ENCODE assay signal across 12 cellular contexts in the genomic region with DNA sequence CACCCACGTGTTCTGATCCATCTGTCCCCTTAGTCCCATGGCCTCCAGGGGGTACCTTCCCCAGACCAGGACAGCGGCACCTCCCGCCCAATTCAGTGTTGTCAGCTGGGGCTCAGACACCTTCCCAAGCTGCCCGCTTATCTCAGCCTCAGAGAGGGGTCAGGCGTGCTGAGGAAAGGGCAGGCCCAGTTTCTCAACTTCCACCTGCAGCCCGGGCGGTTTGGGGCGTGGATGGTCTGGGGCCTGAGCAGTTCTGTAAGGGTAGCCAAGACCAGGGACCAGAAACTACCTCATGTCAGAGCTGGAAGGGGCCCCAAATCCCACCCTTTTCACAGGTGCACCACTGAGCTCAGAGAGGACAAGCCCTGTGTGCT. TPM values are rescaled to one million over a fixed set of nuclear protein-coding genes. Genes with fewer than 3 reads are reported as not detected.
DNase-seq lines count a peak whose midpoint lies in the region; ATAC-seq and TF ChIP-seq lines count a peak whose summit lies in the region.
"Had no signal": no experiment of that assay in that cellular context is flagged by ENCODE, and none has a peak within 500 bp of the region (broad histone marks: within the 10 kb centered on the region; RNA-seq: fewer than 3 reads in every experiment).

No MANE protein-coding gene starts in this region.

- H3K4me3 ChIP-seq in RWPE2 (ENCODE audit: severe bottlenecking) (no peak overlapping the region), esophagus muscularis mucosa (peak overlapping the region; percentile 14 to 45 (median 26)), mucosa of stomach (ENCODE audit: low read length) (no peak overlapping the region), transverse colon (no peak overlapping the region)

- DNase-seq in RWPE2 (ENCODE audit: low spot score) (no peak), esophagus muscularis mucosa (ENCODE audit: extremely low spot score) (no peak), transverse colon (peak; percentile 56), iPS-NIHi7 (ENCODE audit: extremely low spot score) (no peak)
- no peak for DNase-seq in activated CD4-positive, CD25-positive, alpha-beta regulatory T cell treated with anti-CD3 and anti-CD28 coated beads, Interleukin-2, amount 50 U/mL, for 72 hours
- DNase-seq: activated CD4-positive, alpha-beta T cell treated with anti-CD3 and anti-CD28 coated beads, Interleukin-2, amount 10 ng/mL, durations not matched to agents 24 days and 14 days; CD4-positive, alpha-beta T cell; NCI-H2029 treated with DMSO at 0.1 percent for 48 hours; stimulated activated naive CD4-positive, alpha-beta T cell treated with Interleukin-2 at 50 U/mL for 16 hours had no signal

- peaks cover 68% of the 10 kb centered on the region for H3K4me1 ChIP-seq in RWPE2 (ENCODE audit: insufficient read depth, poor library complexity, severe bottlenecking)
- H3K4me1 ChIP-seq in esophagus muscularis mucosa = peaks cover 68 to 92% (median 88%) of the 10 kb centered on the region in 4 donors
- peaks cover 87% of the 10 kb centered on the region for H3K4me1 ChIP-seq in mucosa of stomach (ENCODE audit: control insufficient read depth, insufficient read depth, low read length)
- peaks cover 55 to 85% (median 80%) of the 10 kb centered on the region in 4 donors for H3K4me1 ChIP-seq in transverse colon

- in situ Hi-C loops in transverse colon (cut with MboI; ENCODE audit: low pct_ligation_motif_present in 1 of 4, low pct_unique_long_range_greater_than_20kb in 1 of 4, low sequenced_read_pairs in 3 of 4) = no loop called here

- no peaks in the 10 kb centered on the region for H3K9me3 Mint-ChIP-seq in activated T-helper 17 cell treated with anti-CD3 and anti-CD28 coated beads, Interleukin-2, amount 50 U/mL, for 72 hours
- H3K9me3 Mint-ChIP-seq: activated CD4-positive, alpha-beta T cell treated with anti-CD3 and anti-CD28 coated beads, Interleukin-2, amount 10 ng/mL, durations not matched to agents 24 days and 14 days; CD4-positive, alpha-beta T cell had no signal

- TF ChIP-seq POLR2A in esophagus muscularis mucosa (IDR thresholded peaks at IDR 0.05; ENCODE audit: low read depth) (no peak), transverse colon (IDR thresholded peaks at IDR 0.05) (no peak), GM18505 (IDR thresholded peaks at IDR 0.05; ENCODE audit: borderline replicate concordance, extremely low read depth, insufficient read depth, insufficient read length) (no peak)

- no peak overlapping the region for H3K27ac Mint-ChIP-seq in activated T-helper 17 cell treated with anti-CD3 and anti-CD28 coated beads, Interleukin-2, amount 50 U/mL, for 72 hours
- H3K27ac Mint-ChIP-seq: activated CD4-positive, alpha-beta T cell treated with anti-CD3 and anti-CD28 coated beads, Interleukin-2, amount 10 ng/mL, durations not matched to agents 24 days and 14 days; CD4-positive, alpha-beta T cell had no signal

- peak overlapping the region; percentile 38 for H3K9ac ChIP-seq in mucosa of stomach (ENCODE audit: low read length)

- ATAC-seq in RWPE2 (ENCODE audit: low read depth) = peak; percentile 0; the same call in 2 of the 3 replicates
- ATAC-seq in activated T-helper 17 cell treated with anti-CD3 and anti-CD28 coated beads, Interleukin-2, amount 50 U/mL, for 72 hours (replicated peaks) = no peak
- no peak for ATAC-seq in GM18505 (IDR thresholded peaks at IDR 0.05; ENCODE audit: unreplicated experiment)

- no peaks in the 10 kb centered on the region for H3K27me3 Mint-ChIP-seq in activated T-helper 17 cell treated with anti-CD3 and anti-CD28 coated beads, Interleukin-2, amount 50 U/mL, for 72 hours
- H3K27me3 Mint-ChIP-seq: CD4-positive, alpha-beta T cell had no signal

- peaks cover 7% of the 10 kb centered on the region for H3K4me1 Mint-ChIP-seq in activated T-helper 17 cell treated with anti-CD3 and anti-CD28 coated beads, Interleukin-2, amount 50 U/mL, for 72 hours

- no peak overlapping the region for H3K4me3 Mint-ChIP-seq in activated T-helper 17 cell treated with anti-CD3 and anti-CD28 coated beads, Interleukin-2, amount 50 U/mL, for 72 hours
- H3K4me3 Mint-ChIP-seq: activated CD4-positive, alpha-beta T cell treated with anti-CD3 and anti-CD28 coated beads, Interleukin-2, amount 10 ng/mL, durations not matched to agents 24 days and 14 days had no signal

- H3K36me3 ChIP-seq in RWPE2 (ENCODE audit: low read depth) (peaks cover 12% of the 10 kb centered on the region), esophagus muscularis mucosa (no peaks in the 10 kb centered on the region), mucosa of stomach (ENCODE audit: control insufficient read depth, insufficient read depth, low read length) (no peaks in the 10 kb centered on the region), transverse colon (no peaks in the 10 kb centered on the region)

- TF ChIP-seq CTCF in RWPE2 (IDR thresholded peaks at IDR 0.05; ENCODE audit: poor library complexity, severe bottlenecking) = no peak
- TF ChIP-seq CTCF in esophagus muscularis mucosa (IDR thresholded peaks at IDR 0.05) = no peak
- peak in 1 of 5 experiments; percentile 8 for TF ChIP-seq CTCF in transverse colon (IDR thresholded peaks at IDR 0.05)

- no peaks in the 10 kb centered on the region for H3K36me3 Mint-ChIP-seq in activated T-helper 17 cell treated with anti-CD3 and anti-CD28 coated beads, Interleukin-2, amount 50 U/mL, for 72 hours (ENCODE audit: low read depth)

- TF ChIP-seq EP300 in esophagus muscularis mucosa (IDR thresholded peaks at IDR 0.05) (no peak), transverse colon (IDR thresholded peaks at IDR 0.05; ENCODE audit: low read depth) (no peak)

- H3K9me3 ChIP-seq in RWPE2 (ENCODE audit: severe bottlenecking) = no peaks in the 10 kb centered on the region
- H3K9me3 ChIP-seq in esophagus muscularis mucosa = no peaks in the 10 kb centered on the region
- no peaks in the 10 kb centered on the region for H3K9me3 ChIP-seq in mucosa of stomach (ENCODE audit: control insufficient read depth, low read length)
- H3K9me3 ChIP-seq in transverse colon = no peaks in the 10 kb centered on the region

- intact Hi-C loops in esophagus muscularis mucosa (cut with DNase I) = no loop called here
- intact Hi-C loops in transverse colon (cut with DNase I; ENCODE audit: low total_unique reads) = no loop called here

- 84% methylated on average over 4 of the region's 8 CpGs for WGBS in esophagus muscularis mucosa
- 61% methylated on average over 8 of the region's 8 CpGs; no CpG with 5 or more reads in 1 of the 2 donors for WGBS in transverse colon (ENCODE audit: low coverage in 1 of 2), 2 donors

- H3K27ac ChIP-seq in RWPE2 (ENCODE audit: poor library complexity, severe bottlenecking) = peak overlapping the region; percentile 95
- peak overlapping the region; percentile 85 to 99 (median 98) for H3K27ac ChIP-seq in esophagus muscularis mucosa (replicated peaks in 1 of 4)
- peak overlapping the region; percentile 99 to 100 (median 99) for H3K27ac ChIP-seq in transverse colon

- H3K27me3 ChIP-seq in RWPE2 (ENCODE audit: insufficient read depth, poor library complexity, severe bottlenecking) (no peaks in the 10 kb centered on the region), esophagus muscularis mucosa (no peaks in the 10 kb centered on the region), mucosa of stomach (ENCODE audit: control insufficient read depth, insufficient read depth, low read length) (no peaks in the 10 kb centered on the region), transverse colon (no peaks in the 10 kb centered on the region)

RNA-seq across cellular contexts. Expression of a gene that starts 5.1 kb away (rescaled TPM):
- total RNA-seq in esophagus muscularis mucosa (100 to 1,000 TPM in 2 of 4 donors, 10 to 100 TPM in 2; 49.4 to 154 (median 106) TPM), transverse colon (100 to 1,000 TPM; 157 to 369 (median 335) TPM)
- 1 to 10 TPM; 3.1 to 6.5 TPM for total RNA-seq in activated T-helper 17 cell treated with anti-CD3 and anti-CD28 coated beads, Interleukin-2, amount 50 U/mL, for 72 hours

RNA-seq across cellular contexts. Expression of a gene that starts 8.3 kb away (rescaled TPM):
- 10 to 100 TPM; 20.9 to 34.8 (median 23.5) TPM for total RNA-seq in esophagus muscularis mucosa
- total RNA-seq in transverse colon = 10 to 100 TPM; 24.9 to 96.1 (median 38.6) TPM
- 10 to 100 TPM in 1 of 2 donors, 1 to 10 TPM in 1; 9.8 to 12.6 TPM for total RNA-seq in activated T-helper 17 cell treated with anti-CD3 and anti-CD28 coated beads, Interleukin-2, amount 50 U/mL, for 72 hours

RNA-seq across cellular contexts. Expression of a gene that starts 21.1 kb away (rescaled TPM):
- total RNA-seq in esophagus muscularis mucosa = 10 to 100 TPM; 32.1 to 58.2 (median 45.3) TPM
- total RNA-seq in transverse colon = 10 to 100 TPM; 38.0 to 54.9 (median 42.6) TPM
- total RNA-seq in activated T-helper 17 cell treated with anti-CD3 and anti-CD28 coated beads, Interleukin-2, amount 50 U/mL, for 72 hours = 10 to 100 TPM; 45.9 to 66.4 TPM

RNA-seq across cellular contexts. Expression of a gene that starts 34.5 kb away (rescaled TPM):
- 1 to 10 TPM; 4.0 to 8.4 (median 7.0) TPM for total RNA-seq in esophagus muscularis mucosa
- total RNA-seq in transverse colon = 10 to 100 TPM in 1 of 4 donors, 1 to 10 TPM in 3; 1.2 to 10.8 (median 5.9) TPM
- 1 to 10 TPM; 6.1 to 8.5 TPM for total RNA-seq in activated T-helper 17 cell treated with anti-CD3 and anti-CD28 coated beads, Interleukin-2, amount 50 U/mL, for 72 hours

Comparison
In these comparisons a context has a peak if more than half of its experiments do, and no peak if none do; other contexts are left out.
1. H3K4me3 ChIP-seq: peak in esophagus muscularis mucosa (4 of 4); none in RWPE2 (single experiment), mucosa of stomach (single experiment) and transverse colon (0 of 4).
2. RNA of a gene that starts 5.1 kb away (total RNA-seq): 157 to 369 TPM in transverse colon and 49.4 to 154 TPM in esophagus muscularis mucosa; 3.1 to 6.5 TPM in activated T-helper 17 cell treated with anti-CD3 and anti-CD28 coated beads, Interleukin-2, amount 50 U/mL, for 72 hours; every median in the first group is over 4 times any median in the second.
3. Peak in every context shown above with its lines, with median percentiles within 50 percentile points of each other: H3K27ac ChIP-seq.